8 cellular contexts compared by ENCODE assay signal in genomic region chr2:85326406-85326945, GRCh38. TPM values are rescaled to one million over a fixed set of nuclear protein-coding genes. Genes with fewer than 3 reads are reported as not detected.
DNase-seq lines count a peak whose midpoint lies in the region; ATAC-seq and TF ChIP-seq lines count a peak whose summit lies in the region.

No MANE protein-coding gene starts in this region.

- H3K9me3 ChIP-seq in CD4-positive, alpha-beta memory T cell (ENCODE audit: control insufficient read depth in 1 of 2, low read length in 2 of 2) = no peaks in the 10 kb centered on the region
- H3K9me3 ChIP-seq in effector memory CD4-positive, alpha-beta T cell (ENCODE audit: control insufficient read depth, low read length) = no peaks in the 10 kb centered on the region

- peak overlapping the region; percentile 97 to 100 (median 100) for H3K27ac Mint-ChIP-seq in CD4-positive, alpha-beta memory T cell
- H3K27ac Mint-ChIP-seq in activated CD4-positive, alpha-beta T cell treated with anti-CD3 and anti-CD28 coated beads for 36 hours = peak overlapping the region; percentile 99
- peak overlapping the region; percentile 15 to 99 (median 98) for H3K27ac Mint-ChIP-seq in nephron

- H3K4me3 ChIP-seq in CD4-positive, alpha-beta memory T cell (ENCODE audit: low read length in 2 of 2) = peak overlapping the region; percentile 99 to 100
- peak overlapping the region; percentile 82 for H3K4me3 ChIP-seq in effector memory CD4-positive, alpha-beta T cell (ENCODE audit: insufficient read depth, low read depth, low read length, poor library complexity, severe bottlenecking)

- H3K27me3 ChIP-seq in CD4-positive, alpha-beta memory T cell (ENCODE audit: insufficient read depth, low read length) = no peaks in the 10 kb centered on the region
- H3K27me3 ChIP-seq in effector memory CD4-positive, alpha-beta T cell (replicated peaks; ENCODE audit: control insufficient read depth, insufficient read depth, low read length, poor library complexity, severe bottlenecking) = no peaks in the 10 kb centered on the region

- H3K4me3 Mint-ChIP-seq in CD4-positive, alpha-beta memory T cell = peak overlapping the region; percentile 92 to 100 (median 98)
- peak overlapping the region; percentile 86 for H3K4me3 Mint-ChIP-seq in activated CD4-positive, alpha-beta T cell treated with anti-CD3 and anti-CD28 coated beads for 36 hours
- peak overlapping the region; percentile 91 to 99 (median 97) for H3K4me3 Mint-ChIP-seq in nephron

- POLR2A ChIA-PET in CD4-positive, alpha-beta memory T cell (lab: Charles Lee; ENCODE audit: partially characterized antibody) = interaction anchor here (0.5 to 12.9 kb wide), 35 partner anchors 9 to 1115 kb away, joined by 3 to 268 read pairs (median 7); partner anchors contain the start of genes C2orf68, CAPG, ELMOD3 and GGCX
- POLR2A ChIA-PET in activated CD4-positive, alpha-beta T cell treated with anti-CD3 and anti-CD28 coated beads for 36 hours (lab: Charles Lee) = interaction anchor here (0.9 to 2.4 kb wide), 6 partner anchors 8 to 1114 kb away, joined by 3 to 20 read pairs (median 8); partner anchors contain the start of genes ELMOD3, KDM3A, MAT2A and RETSAT

- intact Hi-C loops in CD4-positive, alpha-beta memory T cell (cut with micrococcal nuclease) = loop anchor here (1.0 to 10.0 kb wide), 4 partner anchors 8 to 288 kb away; partner anchors contain the start of genes C2orf68 and USP39
- intact Hi-C loops in activated CD4-positive, alpha-beta T cell treated with anti-CD3 and anti-CD28 coated beads for 36 hours (cut with DNase I, micrococcal nuclease) = loop anchor here (1.0 to 10.0 kb wide), 10 partner anchors 8 to 1116 kb away; partner anchors contain the start of genes ELMOD3 (in 1 of the 2), KCMF1 (in 1 of the 2), KDM3A (in 1 of the 2) and MAT2A (in 1 of the 2)

- peaks cover 34% of the 10 kb centered on the region for H3K36me3 ChIP-seq in CD4-positive, alpha-beta memory T cell (ENCODE audit: insufficient read depth, low read length)
- peaks cover 33% of the 10 kb centered on the region for H3K36me3 ChIP-seq in effector memory CD4-positive, alpha-beta T cell (ENCODE audit: control insufficient read depth, insufficient read depth, low read length)

- peak overlapping the region; percentile 98 for H3K27ac ChIP-seq in CD4-positive, alpha-beta memory T cell (ENCODE audit: low read depth, low read length)
- peak overlapping the region; percentile 95 for H3K27ac ChIP-seq in effector memory CD4-positive, alpha-beta T cell (ENCODE audit: insufficient read depth, low read length, poor library complexity, severe bottlenecking)

- peaks cover 59 to 70% of the 10 kb centered on the region in 2 donors for H3K36me3 Mint-ChIP-seq in CD4-positive, alpha-beta memory T cell
- peaks cover 64% of the 10 kb centered on the region for H3K36me3 Mint-ChIP-seq in activated CD4-positive, alpha-beta T cell treated with anti-CD3 and anti-CD28 coated beads for 36 hours (ENCODE audit: low read depth)
- H3K36me3 Mint-ChIP-seq in nephron (ENCODE audit: low read depth) = peaks cover 46% of the 10 kb centered on the region

- CTCF ChIA-PET in CD4-positive, alpha-beta memory T cell (lab: Charles Lee; ENCODE audit: partially characterized antibody) = interaction anchor here (0.6 to 5.5 kb wide), 7 partner anchors 17 to 371 kb away, joined by 3 to 28 read pairs (median 9); partner anchors contain the start of genes ELMOD3, RETSAT and SH2D6
- CTCF ChIA-PET in activated CD4-positive, alpha-beta T cell treated with anti-CD3 and anti-CD28 coated beads for 36 hours (lab: Charles Lee) = interaction anchor here (0.7 to 1.9 kb wide), 7 partner anchors 8 to 384 kb away, joined by 3 to 5 read pairs (median 5); no protein-coding TSS in a partner anchor

- no peaks in the 10 kb centered on the region for H3K9me3 Mint-ChIP-seq in CD4-positive, alpha-beta memory T cell
- no peaks in the 10 kb centered on the region for H3K9me3 Mint-ChIP-seq in activated CD4-positive, alpha-beta T cell treated with anti-CD3 and anti-CD28 coated beads for 36 hours (ENCODE audit: low read depth)
- no peaks in the 10 kb centered on the region for H3K9me3 Mint-ChIP-seq in nephron

- peaks cover 59% of the 10 kb centered on the region for H3K4me1 ChIP-seq in CD4-positive, alpha-beta memory T cell (ENCODE audit: insufficient read depth, low read length)
- peaks cover 41% of the 10 kb centered on the region for H3K4me1 ChIP-seq in effector memory CD4-positive, alpha-beta T cell (ENCODE audit: control insufficient read depth, insufficient read depth, low read length, poor library complexity, severe bottlenecking)

- ATAC-seq in GM21367 (IDR thresholded peaks at IDR 0.05; ENCODE audit: unreplicated experiment) = peak; percentile 37
- ATAC-seq in activated CD4-positive, alpha-beta T cell treated with anti-CD3 and anti-CD28 coated beads for 36 hours = peak; percentile 17

- no peaks in the 10 kb centered on the region for H3K27me3 Mint-ChIP-seq in CD4-positive, alpha-beta memory T cell
- H3K27me3 Mint-ChIP-seq in activated CD4-positive, alpha-beta T cell treated with anti-CD3 and anti-CD28 coated beads for 36 hours = no peaks in the 10 kb centered on the region
- H3K27me3 Mint-ChIP-seq in nephron (ENCODE audit: low read depth) = no peaks in the 10 kb centered on the region

- peaks cover 34 to 80% (median 47%) of the 10 kb centered on the region in 4 donors for H3K4me1 Mint-ChIP-seq in CD4-positive, alpha-beta memory T cell
- peaks cover 52% of the 10 kb centered on the region for H3K4me1 Mint-ChIP-seq in activated CD4-positive, alpha-beta T cell treated with anti-CD3 and anti-CD28 coated beads for 36 hours
- H3K4me1 Mint-ChIP-seq in nephron = peaks cover 52% of the 10 kb centered on the region

- peak; percentile 57 to 74 (median 65) for DNase-seq in CD4-positive, alpha-beta memory T cell
- DNase-seq in KG1 (lab: John Stamatoyannopoulos, UW) (peak; percentile 38), HCEC 1CT (no peak), NCI-H2081 treated with DMSO at 0.1 percent for 48 hours (lab: John Stamatoyannopoulos, UW) (no peak)
- peak; percentile 67 for DNase-seq in activated CD4-positive, alpha-beta T cell treated with anti-CD3 and anti-CD28 coated beads for 36 hours
- DNase-seq in effector memory CD4-positive, alpha-beta T cell = peak; percentile 25 to 43 (median 36)

- no peak for TF ChIP-seq CTCF in nephron (IDR thresholded peaks at IDR 0.05; ENCODE audit: unreplicated experiment in 3 of 3)

RNA-seq across cellular contexts. Expression of gene TGOLN2, which starts 1.3 kb away (rescaled TPM):
- total RNA-seq in CD4-positive, alpha-beta memory T cell = 100 to 1,000 TPM; 188 to 195 TPM
- 10 to 100 TPM; 29.8 to 54.7 TPM for polyA plus RNA-seq in CD4-positive, alpha-beta memory T cell
- total RNA-seq in activated CD4-positive, alpha-beta T cell treated with anti-CD3 and anti-CD28 coated beads for 36 hours = 10 to 100 TPM; 84.0 to 90.4 TPM

RNA-seq across cellular contexts. Expression of gene RETSAT, which starts 27.9 kb away (rescaled TPM):
- total RNA-seq in CD4-positive, alpha-beta memory T cell = 10 to 100 TPM; 33.0 to 33.4 TPM
- 10 to 100 TPM; 20.8 to 24.3 TPM for polyA plus RNA-seq in CD4-positive, alpha-beta memory T cell
- 10 to 100 TPM; 18.1 to 18.7 TPM for total RNA-seq in activated CD4-positive, alpha-beta T cell treated with anti-CD3 and anti-CD28 coated beads for 36 hours

RNA-seq across cellular contexts. Expression of gene ELMOD3, which starts 28.1 kb away (rescaled TPM):
- total RNA-seq in CD4-positive, alpha-beta memory T cell = 10 to 100 TPM; 29.8 to 33.2 TPM
- 10 to 100 TPM; 10.1 to 11.2 TPM for polyA plus RNA-seq in CD4-positive, alpha-beta memory T cell
- 10 to 100 TPM; 11.2 to 12.9 TPM for total RNA-seq in activated CD4-positive, alpha-beta T cell treated with anti-CD3 and anti-CD28 coated beads for 36 hours

Comparison
In these comparisons a context has a peak if more than half of its experiments do, and no peak if none do; other contexts are left out.
1. DNase-seq: peak in CD4-positive, alpha-beta memory T cell (5 of 5), KG1 (single experiment), activated CD4-positive, alpha-beta T cell treated with anti-CD3 and anti-CD28 coated beads for 36 hours (single experiment) and effector memory CD4-positive, alpha-beta T cell (3 of 3); none in HCEC 1CT (single experiment) and NCI-H2081 treated with DMSO at 0.1 percent for 48 hours (single experiment).
2. Peak in every context shown above with its lines, with median percentiles within 50 percentile points of each other: H3K27ac Mint-ChIP-seq and H3K4me3 Mint-ChIP-seq.